24 cellular contexts compared by ENCODE assay signal in the genomic region with DNA sequence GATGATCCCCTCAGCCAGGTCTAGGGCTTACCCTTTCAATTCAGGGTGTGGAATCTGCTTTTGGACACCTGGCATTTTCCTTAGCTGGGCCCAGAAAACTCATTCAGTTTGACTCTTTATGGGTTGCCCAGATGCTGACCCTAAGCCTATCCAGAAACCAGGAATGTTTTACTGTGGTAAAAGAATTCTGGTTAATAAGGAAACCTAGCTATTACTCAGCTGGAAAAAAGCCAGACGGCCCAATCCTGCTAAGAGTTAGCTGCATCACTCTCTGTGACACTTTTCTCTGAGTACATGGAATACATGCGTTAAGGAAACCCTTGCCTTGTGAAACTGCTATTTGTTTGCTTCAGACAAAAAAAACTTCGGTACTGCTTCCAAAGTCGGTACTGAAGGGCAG. TPM values are rescaled to one million over a fixed set of nuclear protein-coding genes. Genes with fewer than 3 reads are reported as not detected.
DNase-seq lines count a peak whose midpoint lies in the region; ATAC-seq, FAIRE-seq and TF ChIP-seq lines count a peak whose summit lies in the region.
"Had no signal": no experiment of that assay in that cellular context is flagged by ENCODE, and none has a peak within 500 bp of the region (broad histone marks: within the 10 kb centered on the region; RNA-seq: fewer than 3 reads in every experiment).

No MANE protein-coding gene starts in this region.

- intact Hi-C loops in MCF 10A (cut with micrococcal nuclease), result no loop called here
- intact Hi-C loops in breast epithelium (cut with DNase I; ENCODE audit: low total_unique reads), result no loop called here

- no peak overlapping the region for H3K9ac ChIP-seq in astrocyte (ENCODE audit: low read length)

- H3K4me3 ChIP-seq in breast epithelium, result no peak overlapping the region
- H3K4me3 ChIP-seq in astrocyte (ENCODE audit: insufficient read depth, low read depth, low read length), result no peak overlapping the region
- no peak overlapping the region for H3K4me3 ChIP-seq in foreskin fibroblast (ENCODE audit: low read depth in 1 of 2, low read length in 2 of 2)
- H3K4me3 ChIP-seq: psoas muscle, upper lobe of right lung had no signal

- BruUV-seq in MCF 10A (replicated peaks; lab: Mats Ljungman, UMichigan), result no TSS peak

- no peaks in the 10 kb centered on the region for H3K4me1 Mint-ChIP-seq in MCF 10A (ENCODE audit: insufficient read depth, unreplicated experiment)
- H3K4me1 Mint-ChIP-seq in astrocyte (ENCODE audit: low read depth, unreplicated experiment), result peaks cover 8% of the 10 kb centered on the region
- H3K4me1 Mint-ChIP-seq: activated CD4-positive, alpha-beta T cell treated with anti-CD3 and anti-CD28 coated beads, Interleukin-2, amount 10 ng/mL, durations not matched to agents 7 days and 5 days; CD4-positive, CD25-positive, alpha-beta regulatory T cell; naive B cell had no signal

- H3K9me3 ChIP-seq in breast epithelium (no peaks in the 10 kb centered on the region), astrocyte (ENCODE audit: insufficient read depth, low read depth, low read length) (no peaks in the 10 kb centered on the region)
- H3K9me3 ChIP-seq: psoas muscle, upper lobe of right lung had no signal

- TF ChIP-seq CTCF in MCF 10A (IDR thresholded peaks at IDR 0.05; ENCODE audit: unreplicated experiment) (no peak), breast epithelium (IDR thresholded peaks at IDR 0.05) (no peak), astrocyte (IDR thresholded peaks at IDR 0.05; ENCODE audit: insufficient read depth, low read depth, low read length) (no peak), foreskin fibroblast (IDR thresholded peaks at IDR 0.05; ENCODE audit: low read depth, low read length) (no peak)

- no peak for TF ChIP-seq POLR2A in breast epithelium (IDR thresholded peaks at IDR 0.05)

- H3K27me3 Mint-ChIP-seq in MCF 10A (ENCODE audit: insufficient read depth, unreplicated experiment) (peaks cover 11% of the 10 kb centered on the region), astrocyte (ENCODE audit: low read depth, unreplicated experiment) (peaks cover 9% of the 10 kb centered on the region)

- H3K27ac Mint-ChIP-seq in MCF 10A (ENCODE audit: low read depth, unreplicated experiment) (no peak overlapping the region), astrocyte (ENCODE audit: unreplicated experiment) (peak overlapping the region; percentile 70)
- H3K27ac Mint-ChIP-seq: activated CD4-positive, alpha-beta T cell treated with anti-CD3 and anti-CD28 coated beads, Interleukin-2, amount 10 ng/mL, durations not matched to agents 7 days and 5 days; naive B cell had no signal

- peak overlapping the region; percentile 46 for H3K4me2 ChIP-seq in astrocyte (ENCODE audit: low read length)

- POLR2A ChIA-PET in MCF 10A (lab: Yijun Ruan, JAX), result interaction anchor here (1.1 kb wide), 1 partner anchor 27 kb away, joined by 3 read pairs; no protein-coding TSS in a partner anchor

- H3K4me1 ChIP-seq in breast epithelium (no peaks in the 10 kb centered on the region), astrocyte (ENCODE audit: insufficient read depth, low read length) (peaks cover 9% of the 10 kb centered on the region)
- H3K4me1 ChIP-seq: psoas muscle, upper lobe of right lung had no signal

- H3K27me3 ChIP-seq in breast epithelium, result no peaks in the 10 kb centered on the region
- H3K27me3 ChIP-seq in astrocyte (ENCODE audit: insufficient read depth, low read length), result peaks cover 35% of the 10 kb centered on the region
- H3K27me3 ChIP-seq: upper lobe of right lung had no signal

- H3K36me3 Mint-ChIP-seq in MCF 10A (ENCODE audit: insufficient read depth, unreplicated experiment), result no peaks in the 10 kb centered on the region
- no peaks in the 10 kb centered on the region for H3K36me3 Mint-ChIP-seq in astrocyte (ENCODE audit: low read depth, unreplicated experiment)
- H3K36me3 Mint-ChIP-seq: CD4-positive, CD25-positive, alpha-beta regulatory T cell; naive B cell had no signal

- H3K9me3 Mint-ChIP-seq in MCF 10A (ENCODE audit: unreplicated experiment), result no peaks in the 10 kb centered on the region
- peaks cover 2% of the 10 kb centered on the region for H3K9me3 Mint-ChIP-seq in astrocyte (ENCODE audit: unreplicated experiment)
- H3K9me3 Mint-ChIP-seq: activated CD4-positive, alpha-beta T cell treated with anti-CD3 and anti-CD28 coated beads, Interleukin-2, amount 10 ng/mL, durations not matched to agents 7 days and 5 days; naive B cell had no signal

- H3K36me3 ChIP-seq in breast epithelium (no peaks in the 10 kb centered on the region), astrocyte (ENCODE audit: insufficient read depth, low read length) (no peaks in the 10 kb centered on the region)
- H3K36me3 ChIP-seq: upper lobe of right lung had no signal

- H2AFZ ChIP-seq in astrocyte (ENCODE audit: low read depth, low read length), result no peak overlapping the region

- CTCF ChIA-PET in MCF 10A (lab: Yijun Ruan, JAX), result interaction anchor here (0.6 kb wide), 1 partner anchor 15 kb away, joined by 4 read pairs; no protein-coding TSS in a partner anchor

- H4K20me1 ChIP-seq in astrocyte (ENCODE audit: insufficient read depth, low read length), result no peaks in the 10 kb centered on the region

- no peak for FAIRE-seq in astrocyte (lab: Jason Lieb, UNC)
- FAIRE-seq: HTR-8/SVneo had no signal

- ATAC-seq in GM21825 (IDR thresholded peaks at IDR 0.05; ENCODE audit: unreplicated experiment), result no peak
- ATAC-seq: left ventricle myocardium superior; psoas muscle; SK-N-SH treated with all-trans-retinoic acid at 6 μM for 48 hours; stimulated activated naive CD8-positive, alpha-beta T cell treated with anti-CD3 and anti-CD28 coated beads, Interleukin-15, Interleukin-2, amounts not matched to agents 100 U/mL and 50 U/mL, for 24 hours; upper lobe of right lung had no signal

- H3K4me3 Mint-ChIP-seq in MCF 10A (ENCODE audit: unreplicated experiment), result no peak overlapping the region
- H3K4me3 Mint-ChIP-seq in astrocyte (ENCODE audit: unreplicated experiment), result no peak overlapping the region
- H3K4me3 Mint-ChIP-seq: activated CD4-positive, alpha-beta T cell treated with anti-CD3 and anti-CD28 coated beads, Interleukin-2, amount 10 ng/mL, durations not matched to agents 7 days and 5 days; CD4-positive, CD25-positive, alpha-beta regulatory T cell; naive B cell had no signal

- DNase-seq in MCF 10A (ENCODE audit: unreplicated experiment) (peak; percentile 34), breast epithelium (ENCODE audit: low spot score in 2 of 2) (no peak), astrocyte (ENCODE audit: low read depth) (peak; percentile 81), foreskin fibroblast (peak; percentile 42 to 50), mucosa of gallbladder (ENCODE audit: low spot score) (no peak), amygdala (lab: John Stamatoyannopoulos, UW) (no peak)
- no peak for DNase-seq in activated naive CD4-positive, alpha-beta T cell treated with anti-CD3 and anti-CD28 coated beads, Interleukin-2, amount 50 U/mL, for 16 hours
- DNase-seq: activated CD4-positive, alpha-beta T cell treated with anti-CD3 and anti-CD28 coated beads, Interleukin-2, amount 10 ng/mL, durations not matched to agents 7 days and 5 days; activated naive CD4-positive, alpha-beta T cell treated with Interleukin-2 at 50 U/mL for 16 hours; CD4-positive, CD25-positive, alpha-beta regulatory T cell; DND-41; left ventricle myocardium superior; MM.1S; naive B cell; NCI-H2029; NCI-H524; psoas muscle; stimulated activated CD4-positive, alpha-beta T cell treated with anti-CD3 and anti-CD28 coated beads, Interleukin-15, amount 100 ng/mL, for 24 hours; stimulated activated naive CD8-positive, alpha-beta T cell treated with anti-CD3 and anti-CD28 coated beads, Interleukin-15, Interleukin-2, amounts not matched to agents 100 U/mL and 50 U/mL, for 24 hours; upper lobe of right lung had no signal

- no peak overlapping the region for H3K27ac ChIP-seq in breast epithelium
- no peak overlapping the region for H3K27ac ChIP-seq in astrocyte (ENCODE audit: low read depth, low read length)
- H3K27ac ChIP-seq: 22Rv1, psoas muscle, upper lobe of right lung had no signal

- no peaks in the 10 kb centered on the region for H3K79me2 ChIP-seq in astrocyte (ENCODE audit: insufficient read depth, low read length)

RNA-seq across cellular contexts. Expression of a gene that starts 28.0 kb away (rescaled TPM):
- total RNA-seq in MCF 10A (2022) (7.1 and 10.5 TPM in 2 replicates), breast epithelium (10 to 100 TPM in 2 of 3 donors, 1 to 10 TPM in 1; 7.9 to 23.0 (median 13.8) TPM), astrocyte (10.2 and 10.3 TPM in 2 replicates), mucosa of gallbladder (9.4 TPM)

Comparison
In these comparisons a context has a peak if more than half of its experiments do, and no peak if none do; other contexts are left out.
1. DNase-seq: peak in MCF 10A (single experiment), astrocyte (single experiment) and foreskin fibroblast (2 of 2); none in breast epithelium (0 of 2), mucosa of gallbladder (single experiment), activated naive CD4-positive, alpha-beta T cell treated with anti-CD3 and anti-CD28 coated beads, Interleukin-2, amount 50 U/mL, for 16 hours (single experiment) and amygdala (0 of 56).